2 cellular contexts compared by ENCODE assay signal in the genomic region with DNA sequence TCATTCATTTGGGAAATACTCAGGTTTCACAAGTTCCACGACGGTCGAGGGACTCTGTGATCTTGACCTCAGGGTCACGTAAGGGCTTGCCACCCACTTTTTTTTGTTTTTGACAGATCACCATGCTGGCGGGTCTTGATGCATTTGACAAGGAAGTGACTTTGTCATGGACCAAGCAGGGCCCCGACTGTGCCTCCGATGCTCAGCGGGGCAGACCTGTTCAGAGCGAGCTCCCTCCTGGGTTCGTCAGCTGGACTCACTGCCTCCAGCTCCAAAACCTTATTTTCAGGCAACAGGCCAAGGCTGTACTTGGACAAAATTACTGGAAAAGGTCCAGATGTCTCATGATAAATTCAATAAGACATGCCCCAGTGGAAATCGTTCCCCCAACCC.
TF ChIP-seq lines count a peak whose summit lies in the region.

No MANE protein-coding gene starts in this region.

TF ChIP-seq in liver, 16 proteins besides CTCF, POLR2A, EP300 and RAD21:
- TF ChIP-seq HNF4G (IDR thresholded peaks at IDR 0.05) = no peak
- no peak for TF ChIP-seq YY1 (IDR thresholded peaks at IDR 0.05)
- peak; percentile 2 to 16 for TF ChIP-seq RXRA (IDR thresholded peaks at IDR 0.05)
- no peak for TF ChIP-seq FOXA2 (IDR thresholded peaks at IDR 0.05)
- no peak for TF ChIP-seq SP1 (IDR thresholded peaks at IDR 0.05)
- TF ChIP-seq, protein P1, sequence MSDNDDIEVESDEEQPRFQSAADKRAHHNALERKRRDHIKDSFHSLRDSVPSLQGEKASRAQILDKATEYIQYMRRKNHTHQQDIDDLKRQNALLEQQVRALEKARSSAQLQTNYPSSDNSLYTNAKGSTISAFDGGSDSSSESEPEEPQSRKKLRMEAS (IDR thresholded peaks at IDR 0.05) = no peak
- TF ChIP-seq JUND (IDR thresholded peaks at IDR 0.05) = no peak
- TF ChIP-seq FOXA1 (IDR thresholded peaks at IDR 0.05) = no peak
- TF ChIP-seq, protein P2, sequence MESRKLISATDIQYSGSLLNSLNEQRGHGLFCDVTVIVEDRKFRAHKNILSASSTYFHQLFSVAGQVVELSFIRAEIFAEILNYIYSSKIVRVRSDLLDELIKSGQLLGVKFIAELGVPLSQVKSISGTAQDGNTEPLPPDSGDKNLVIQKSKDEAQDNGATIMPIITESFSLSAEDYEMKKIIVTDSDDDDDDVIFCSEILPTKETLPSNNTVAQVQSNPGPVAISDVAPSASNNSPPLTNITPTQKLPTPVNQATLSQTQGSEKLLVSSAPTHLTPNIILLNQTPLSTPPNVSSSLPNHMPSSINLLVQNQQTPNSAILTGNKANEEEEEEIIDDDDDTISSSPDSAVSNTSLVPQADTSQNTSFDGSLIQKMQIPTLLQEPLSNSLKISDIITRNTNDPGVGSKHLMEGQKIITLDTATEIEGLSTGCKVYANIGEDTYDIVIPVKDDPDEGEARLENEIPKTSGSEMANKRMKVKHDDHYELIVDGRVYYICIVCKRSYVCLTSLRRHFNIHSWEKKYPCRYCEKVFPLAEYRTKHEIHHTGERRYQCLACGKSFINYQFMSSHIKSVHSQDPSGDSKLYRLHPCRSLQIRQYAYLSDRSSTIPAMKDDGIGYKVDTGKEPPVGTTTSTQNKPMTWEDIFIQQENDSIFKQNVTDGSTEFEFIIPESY (IDR thresholded peaks at IDR 0.05) = no peak
- TF ChIP-seq TAF1 (conservative IDR thresholded peaks at IDR 0.05) = no peak
- TF ChIP-seq NR2F2 (IDR thresholded peaks at IDR 0.05) = peak; percentile 28
- TF ChIP-seq EGR1 (IDR thresholded peaks at IDR 0.05; ENCODE audit: low read depth in 2 of 2) = no peak
- TF ChIP-seq, protein P3, sequence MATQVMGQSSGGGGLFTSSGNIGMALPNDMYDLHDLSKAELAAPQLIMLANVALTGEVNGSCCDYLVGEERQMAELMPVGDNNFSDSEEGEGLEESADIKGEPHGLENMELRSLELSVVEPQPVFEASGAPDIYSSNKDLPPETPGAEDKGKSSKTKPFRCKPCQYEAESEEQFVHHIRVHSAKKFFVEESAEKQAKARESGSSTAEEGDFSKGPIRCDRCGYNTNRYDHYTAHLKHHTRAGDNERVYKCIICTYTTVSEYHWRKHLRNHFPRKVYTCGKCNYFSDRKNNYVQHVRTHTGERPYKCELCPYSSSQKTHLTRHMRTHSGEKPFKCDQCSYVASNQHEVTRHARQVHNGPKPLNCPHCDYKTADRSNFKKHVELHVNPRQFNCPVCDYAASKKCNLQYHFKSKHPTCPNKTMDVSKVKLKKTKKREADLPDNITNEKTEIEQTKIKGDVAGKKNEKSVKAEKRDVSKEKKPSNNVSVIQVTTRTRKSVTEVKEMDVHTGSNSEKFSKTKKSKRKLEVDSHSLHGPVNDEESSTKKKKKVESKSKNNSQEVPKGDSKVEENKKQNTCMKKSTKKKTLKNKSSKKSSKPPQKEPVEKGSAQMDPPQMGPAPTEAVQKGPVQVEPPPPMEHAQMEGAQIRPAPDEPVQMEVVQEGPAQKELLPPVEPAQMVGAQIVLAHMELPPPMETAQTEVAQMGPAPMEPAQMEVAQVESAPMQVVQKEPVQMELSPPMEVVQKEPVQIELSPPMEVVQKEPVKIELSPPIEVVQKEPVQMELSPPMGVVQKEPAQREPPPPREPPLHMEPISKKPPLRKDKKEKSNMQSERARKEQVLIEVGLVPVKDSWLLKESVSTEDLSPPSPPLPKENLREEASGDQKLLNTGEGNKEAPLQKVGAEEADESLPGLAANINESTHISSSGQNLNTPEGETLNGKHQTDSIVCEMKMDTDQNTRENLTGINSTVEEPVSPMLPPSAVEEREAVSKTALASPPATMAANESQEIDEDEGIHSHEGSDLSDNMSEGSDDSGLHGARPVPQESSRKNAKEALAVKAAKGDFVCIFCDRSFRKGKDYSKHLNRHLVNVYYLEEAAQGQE (IDR thresholded peaks at IDR 0.05) = no peak
- no peak for TF ChIP-seq ATF3 (IDR thresholded peaks at IDR 0.05)
- TF ChIP-seq HNF4A (conservative IDR thresholded peaks at IDR 0.05) = peak in 1 of 2 donors; percentile 21
- no peak for TF ChIP-seq GABPA (IDR thresholded peaks at IDR 0.05 in 1 of 2, conservative IDR thresholded peaks at IDR 0.05 in 1 of 2)

TF ChIP-seq in HepG2, 621 proteins besides CTCF, POLR2A, EP300 and RAD21:
- TF ChIP-seq, protein P4, sequence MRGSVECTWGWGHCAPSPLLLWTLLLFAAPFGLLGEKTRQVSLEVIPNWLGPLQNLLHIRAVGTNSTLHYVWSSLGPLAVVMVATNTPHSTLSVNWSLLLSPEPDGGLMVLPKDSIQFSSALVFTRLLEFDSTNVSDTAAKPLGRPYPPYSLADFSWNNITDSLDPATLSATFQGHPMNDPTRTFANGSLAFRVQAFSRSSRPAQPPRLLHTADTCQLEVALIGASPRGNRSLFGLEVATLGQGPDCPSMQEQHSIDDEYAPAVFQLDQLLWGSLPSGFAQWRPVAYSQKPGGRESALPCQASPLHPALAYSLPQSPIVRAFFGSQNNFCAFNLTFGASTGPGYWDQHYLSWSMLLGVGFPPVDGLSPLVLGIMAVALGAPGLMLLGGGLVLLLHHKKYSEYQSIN (CRISPR knock-in tag; IDR thresholded peaks at IDR 0.05; ENCODE audit: borderline replicate concordance) = no peak
- no peak for TF ChIP-seq JUND (CRISPR knock-in tag; IDR thresholded peaks at IDR 0.05)
- TF ChIP-seq, protein P5, sequence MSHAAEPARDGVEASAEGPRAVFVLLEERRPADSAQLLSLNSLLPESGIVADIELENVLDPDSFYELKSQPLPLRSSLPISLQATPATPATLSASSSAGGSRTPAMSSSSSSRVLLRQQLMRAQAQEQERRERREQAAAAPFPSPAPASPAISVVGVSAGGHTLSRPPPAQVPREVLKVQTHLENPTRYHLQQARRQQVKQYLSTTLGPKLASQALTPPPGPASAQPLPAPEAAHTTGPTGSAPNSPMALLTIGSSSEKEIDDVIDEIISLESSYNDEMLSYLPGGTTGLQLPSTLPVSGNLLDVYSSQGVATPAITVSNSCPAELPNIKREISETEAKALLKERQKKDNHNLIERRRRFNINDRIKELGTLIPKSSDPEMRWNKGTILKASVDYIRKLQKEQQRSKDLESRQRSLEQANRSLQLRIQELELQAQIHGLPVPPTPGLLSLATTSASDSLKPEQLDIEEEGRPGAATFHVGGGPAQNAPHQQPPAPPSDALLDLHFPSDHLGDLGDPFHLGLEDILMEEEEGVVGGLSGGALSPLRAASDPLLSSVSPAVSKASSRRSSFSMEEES (CRISPR knock-in tag; IDR thresholded peaks at IDR 0.05) = no peak
- TF ChIP-seq, protein P6, sequence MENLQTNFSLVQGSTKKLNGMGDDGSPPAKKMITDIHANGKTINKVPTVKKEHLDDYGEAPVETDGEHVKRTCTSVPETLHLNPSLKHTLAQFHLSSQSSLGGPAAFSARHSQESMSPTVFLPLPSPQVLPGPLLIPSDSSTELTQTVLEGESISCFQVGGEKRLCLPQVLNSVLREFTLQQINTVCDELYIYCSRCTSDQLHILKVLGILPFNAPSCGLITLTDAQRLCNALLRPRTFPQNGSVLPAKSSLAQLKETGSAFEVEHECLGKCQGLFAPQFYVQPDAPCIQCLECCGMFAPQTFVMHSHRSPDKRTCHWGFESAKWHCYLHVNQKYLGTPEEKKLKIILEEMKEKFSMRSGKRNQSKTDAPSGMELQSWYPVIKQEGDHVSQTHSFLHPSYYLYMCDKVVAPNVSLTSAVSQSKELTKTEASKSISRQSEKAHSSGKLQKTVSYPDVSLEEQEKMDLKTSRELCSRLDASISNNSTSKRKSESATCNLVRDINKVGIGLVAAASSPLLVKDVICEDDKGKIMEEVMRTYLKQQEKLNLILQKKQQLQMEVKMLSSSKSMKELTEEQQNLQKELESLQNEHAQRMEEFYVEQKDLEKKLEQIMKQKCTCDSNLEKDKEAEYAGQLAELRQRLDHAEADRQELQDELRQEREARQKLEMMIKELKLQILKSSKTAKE (CRISPR knock-in tag; IDR thresholded peaks at IDR 0.05; ENCODE audit: borderline replicate concordance) = no peak
- no peak for TF ChIP-seq CCDC6 (CRISPR knock-in tag; IDR thresholded peaks at IDR 0.05)
- TF ChIP-seq ZNF3 (CRISPR knock-in tag; IDR thresholded peaks at IDR 0.05) = no peak
- TF ChIP-seq ZNF441 (CRISPR knock-in tag; IDR thresholded peaks at IDR 0.05; ENCODE audit: borderline replicate concordance) = no peak
- no peak for TF ChIP-seq ZNF646 (CRISPR knock-in tag; IDR thresholded peaks at IDR 0.05)
